ENCODE assay signal across 1 cellular context in the genomic region with DNA sequence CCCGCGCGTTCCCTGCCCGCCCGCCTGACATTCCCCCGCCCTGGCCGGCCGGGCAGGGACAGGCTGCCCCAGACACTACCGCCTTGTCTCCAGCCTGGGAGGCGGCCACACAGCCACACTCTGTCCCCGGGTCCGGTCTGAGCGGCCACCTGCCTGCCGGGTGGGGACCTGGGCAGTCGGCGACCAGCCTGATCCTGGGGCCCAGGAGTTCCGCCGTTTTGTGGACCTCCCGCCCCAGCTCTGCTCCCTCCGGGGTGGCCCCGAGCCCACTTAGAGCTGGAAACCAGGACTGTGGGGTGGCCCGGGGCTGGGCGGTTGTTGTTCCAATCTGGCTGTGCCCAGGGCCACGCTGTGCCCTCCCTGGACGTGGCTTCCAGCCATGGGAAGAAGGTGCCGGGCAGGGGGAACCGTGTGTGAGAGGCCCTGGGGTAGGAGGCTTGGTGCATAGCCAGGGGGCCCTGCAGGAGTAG.
A peak's percentile ranks its signal among the peaks of the same experiment; 100 is the strongest.
TF ChIP-seq lines count a peak whose summit lies in the region.

No MANE protein-coding gene starts in this region.

TF ChIP-seq in HepG2, 621 proteins besides CTCF, POLR2A, EP300 and RAD21 (continued from another document and continues in another):
- TF ChIP-seq, protein P1, sequence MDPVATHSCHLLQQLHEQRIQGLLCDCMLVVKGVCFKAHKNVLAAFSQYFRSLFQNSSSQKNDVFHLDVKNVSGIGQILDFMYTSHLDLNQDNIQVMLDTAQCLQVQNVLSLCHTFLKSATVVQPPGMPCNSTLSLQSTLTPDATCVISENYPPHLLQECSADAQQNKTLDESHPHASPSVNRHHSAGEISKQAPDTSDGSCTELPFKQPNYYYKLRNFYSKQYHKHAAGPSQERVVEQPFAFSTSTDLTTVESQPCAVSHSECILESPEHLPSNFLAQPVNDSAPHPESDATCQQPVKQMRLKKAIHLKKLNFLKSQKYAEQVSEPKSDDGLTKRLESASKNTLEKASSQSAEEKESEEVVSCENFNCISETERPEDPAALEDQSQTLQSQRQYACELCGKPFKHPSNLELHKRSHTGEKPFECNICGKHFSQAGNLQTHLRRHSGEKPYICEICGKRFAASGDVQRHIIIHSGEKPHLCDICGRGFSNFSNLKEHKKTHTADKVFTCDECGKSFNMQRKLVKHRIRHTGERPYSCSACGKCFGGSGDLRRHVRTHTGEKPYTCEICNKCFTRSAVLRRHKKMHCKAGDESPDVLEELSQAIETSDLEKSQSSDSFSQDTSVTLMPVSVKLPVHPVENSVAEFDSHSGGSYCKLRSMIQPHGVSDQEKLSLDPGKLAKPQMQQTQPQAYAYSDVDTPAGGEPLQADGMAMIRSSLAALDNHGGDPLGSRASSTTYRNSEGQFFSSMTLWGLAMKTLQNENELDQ (CRISPR knock-in tag; IDR thresholded peaks at IDR 0.05; ENCODE audit: borderline replicate concordance), result no peak
- TF ChIP-seq SALL1 (CRISPR knock-in tag; IDR thresholded peaks at IDR 0.05), result peak; percentile 36; the same call in 1 of the 2 replicates
- TF ChIP-seq ZKSCAN1 (IDR thresholded peaks at IDR 0.05; ENCODE audit: low read length), result no peak
- TF ChIP-seq, protein P2, sequence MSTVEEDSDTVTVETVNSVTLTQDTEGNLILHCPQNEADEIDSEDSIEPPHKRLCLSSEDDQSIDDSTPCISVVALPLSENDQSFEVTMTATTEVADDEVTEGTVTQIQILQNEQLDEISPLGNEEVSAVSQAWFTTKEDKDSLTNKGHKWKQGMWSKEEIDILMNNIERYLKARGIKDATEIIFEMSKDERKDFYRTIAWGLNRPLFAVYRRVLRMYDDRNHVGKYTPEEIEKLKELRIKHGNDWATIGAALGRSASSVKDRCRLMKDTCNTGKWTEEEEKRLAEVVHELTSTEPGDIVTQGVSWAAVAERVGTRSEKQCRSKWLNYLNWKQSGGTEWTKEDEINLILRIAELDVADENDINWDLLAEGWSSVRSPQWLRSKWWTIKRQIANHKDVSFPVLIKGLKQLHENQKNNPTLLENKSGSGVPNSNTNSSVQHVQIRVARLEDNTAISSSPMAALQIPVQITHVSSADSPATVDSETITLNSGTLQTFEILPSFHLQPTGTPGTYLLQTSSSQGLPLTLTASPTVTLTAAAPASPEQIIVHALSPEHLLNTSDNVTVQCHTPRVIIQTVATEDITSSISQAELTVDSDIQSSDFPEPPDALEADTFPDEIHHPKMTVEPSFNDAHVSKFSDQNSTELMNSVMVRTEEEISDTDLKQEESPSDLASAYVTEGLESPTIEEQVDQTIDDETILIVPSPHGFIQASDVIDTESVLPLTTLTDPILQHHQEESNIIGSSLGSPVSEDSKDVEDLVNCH (CRISPR knock-in tag; IDR thresholded peaks at IDR 0.05), result no peak
- TF ChIP-seq, protein P3, sequence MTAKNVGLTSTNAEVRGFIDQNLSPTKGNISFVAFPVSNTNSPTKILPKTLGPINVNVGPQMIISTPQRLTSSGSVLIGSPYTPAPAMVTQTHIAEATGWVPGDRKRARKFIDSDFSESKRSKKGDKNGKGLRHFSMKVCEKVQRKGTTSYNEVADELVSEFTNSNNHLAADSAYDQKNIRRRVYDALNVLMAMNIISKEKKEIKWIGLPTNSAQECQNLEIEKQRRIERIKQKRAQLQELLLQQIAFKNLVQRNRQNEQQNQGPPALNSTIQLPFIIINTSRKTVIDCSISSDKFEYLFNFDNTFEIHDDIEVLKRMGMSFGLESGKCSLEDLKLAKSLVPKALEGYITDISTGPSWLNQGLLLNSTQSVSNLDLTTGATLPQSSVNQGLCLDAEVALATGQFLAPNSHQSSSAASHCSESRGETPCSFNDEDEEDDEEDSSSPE (CRISPR knock-in tag; IDR thresholded peaks at IDR 0.05), result no peak
- no peak for TF ChIP-seq CBX1 (IDR thresholded peaks at IDR 0.05; ENCODE audit: low read depth)
- TF ChIP-seq TAF1 (CRISPR knock-in tag; IDR thresholded peaks at IDR 0.05), result peak; percentile 35; the same call in 1 of the 2 replicates
- no peak for TF ChIP-seq TOPORS (CRISPR knock-in tag; IDR thresholded peaks at IDR 0.05)
- TF ChIP-seq ZNF776 (CRISPR knock-in tag; IDR thresholded peaks at IDR 0.05), result no peak
- TF ChIP-seq PITX1 (CRISPR knock-in tag; IDR thresholded peaks at IDR 0.05), result 0 out of 2 replicates have a peak, but pooled peaks have one; percentile 21
- TF ChIP-seq, protein P4, sequence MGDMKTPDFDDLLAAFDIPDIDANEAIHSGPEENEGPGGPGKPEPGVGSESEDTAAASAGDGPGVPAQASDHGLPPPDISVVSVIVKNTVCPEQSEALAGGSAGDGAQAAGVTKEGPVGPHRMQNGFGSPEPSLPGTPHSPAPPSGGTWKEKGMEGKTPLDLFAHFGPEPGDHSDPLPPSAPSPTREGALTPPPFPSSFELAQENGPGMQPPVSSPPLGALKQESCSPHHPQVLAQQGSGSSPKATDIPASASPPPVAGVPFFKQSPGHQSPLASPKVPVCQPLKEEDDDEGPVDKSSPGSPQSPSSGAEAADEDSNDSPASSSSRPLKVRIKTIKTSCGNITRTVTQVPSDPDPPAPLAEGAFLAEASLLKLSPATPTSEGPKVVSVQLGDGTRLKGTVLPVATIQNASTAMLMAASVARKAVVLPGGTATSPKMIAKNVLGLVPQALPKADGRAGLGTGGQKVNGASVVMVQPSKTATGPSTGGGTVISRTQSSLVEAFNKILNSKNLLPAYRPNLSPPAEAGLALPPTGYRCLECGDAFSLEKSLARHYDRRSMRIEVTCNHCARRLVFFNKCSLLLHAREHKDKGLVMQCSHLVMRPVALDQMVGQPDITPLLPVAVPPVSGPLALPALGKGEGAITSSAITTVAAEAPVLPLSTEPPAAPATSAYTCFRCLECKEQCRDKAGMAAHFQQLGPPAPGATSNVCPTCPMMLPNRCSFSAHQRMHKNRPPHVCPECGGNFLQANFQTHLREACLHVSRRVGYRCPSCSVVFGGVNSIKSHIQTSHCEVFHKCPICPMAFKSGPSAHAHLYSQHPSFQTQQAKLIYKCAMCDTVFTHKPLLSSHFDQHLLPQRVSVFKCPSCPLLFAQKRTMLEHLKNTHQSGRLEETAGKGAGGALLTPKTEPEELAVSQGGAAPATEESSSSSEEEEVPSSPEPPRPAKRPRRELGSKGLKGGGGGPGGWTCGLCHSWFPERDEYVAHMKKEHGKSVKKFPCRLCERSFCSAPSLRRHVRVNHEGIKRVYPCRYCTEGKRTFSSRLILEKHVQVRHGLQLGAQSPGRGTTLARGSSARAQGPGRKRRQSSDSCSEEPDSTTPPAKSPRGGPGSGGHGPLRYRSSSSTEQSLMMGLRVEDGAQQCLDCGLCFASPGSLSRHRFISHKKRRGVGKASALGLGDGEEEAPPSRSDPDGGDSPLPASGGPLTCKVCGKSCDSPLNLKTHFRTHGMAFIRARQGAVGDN (CRISPR knock-in tag; IDR thresholded peaks at IDR 0.05), result peak; percentile 78
- no peak for TF ChIP-seq IRX3 (CRISPR knock-in tag; IDR thresholded peaks at IDR 0.05; ENCODE audit: borderline replicate concordance, low read depth)
- TF ChIP-seq PRMT3 (CRISPR knock-in tag; IDR thresholded peaks at IDR 0.05; ENCODE audit: borderline replicate concordance, low read depth), result no peak
- no peak for TF ChIP-seq ZNF7 (CRISPR knock-in tag; IDR thresholded peaks at IDR 0.05)
- TF ChIP-seq ZBTB7B (CRISPR knock-in tag; IDR thresholded peaks at IDR 0.05), result peak; percentile 34; the same call in 1 of the 2 replicates
- no peak for TF ChIP-seq ZNF382 (CRISPR knock-in tag; IDR thresholded peaks at IDR 0.05; ENCODE audit: borderline replicate concordance)
- TF ChIP-seq, protein P5, sequence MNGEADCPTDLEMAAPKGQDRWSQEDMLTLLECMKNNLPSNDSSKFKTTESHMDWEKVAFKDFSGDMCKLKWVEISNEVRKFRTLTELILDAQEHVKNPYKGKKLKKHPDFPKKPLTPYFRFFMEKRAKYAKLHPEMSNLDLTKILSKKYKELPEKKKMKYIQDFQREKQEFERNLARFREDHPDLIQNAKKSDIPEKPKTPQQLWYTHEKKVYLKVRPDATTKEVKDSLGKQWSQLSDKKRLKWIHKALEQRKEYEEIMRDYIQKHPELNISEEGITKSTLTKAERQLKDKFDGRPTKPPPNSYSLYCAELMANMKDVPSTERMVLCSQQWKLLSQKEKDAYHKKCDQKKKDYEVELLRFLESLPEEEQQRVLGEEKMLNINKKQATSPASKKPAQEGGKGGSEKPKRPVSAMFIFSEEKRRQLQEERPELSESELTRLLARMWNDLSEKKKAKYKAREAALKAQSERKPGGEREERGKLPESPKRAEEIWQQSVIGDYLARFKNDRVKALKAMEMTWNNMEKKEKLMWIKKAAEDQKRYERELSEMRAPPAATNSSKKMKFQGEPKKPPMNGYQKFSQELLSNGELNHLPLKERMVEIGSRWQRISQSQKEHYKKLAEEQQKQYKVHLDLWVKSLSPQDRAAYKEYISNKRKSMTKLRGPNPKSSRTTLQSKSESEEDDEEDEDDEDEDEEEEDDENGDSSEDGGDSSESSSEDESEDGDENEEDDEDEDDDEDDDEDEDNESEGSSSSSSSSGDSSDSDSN (CRISPR knock-in tag; IDR thresholded peaks at IDR 0.05), result peak; percentile 88
- TF ChIP-seq, protein P6, sequence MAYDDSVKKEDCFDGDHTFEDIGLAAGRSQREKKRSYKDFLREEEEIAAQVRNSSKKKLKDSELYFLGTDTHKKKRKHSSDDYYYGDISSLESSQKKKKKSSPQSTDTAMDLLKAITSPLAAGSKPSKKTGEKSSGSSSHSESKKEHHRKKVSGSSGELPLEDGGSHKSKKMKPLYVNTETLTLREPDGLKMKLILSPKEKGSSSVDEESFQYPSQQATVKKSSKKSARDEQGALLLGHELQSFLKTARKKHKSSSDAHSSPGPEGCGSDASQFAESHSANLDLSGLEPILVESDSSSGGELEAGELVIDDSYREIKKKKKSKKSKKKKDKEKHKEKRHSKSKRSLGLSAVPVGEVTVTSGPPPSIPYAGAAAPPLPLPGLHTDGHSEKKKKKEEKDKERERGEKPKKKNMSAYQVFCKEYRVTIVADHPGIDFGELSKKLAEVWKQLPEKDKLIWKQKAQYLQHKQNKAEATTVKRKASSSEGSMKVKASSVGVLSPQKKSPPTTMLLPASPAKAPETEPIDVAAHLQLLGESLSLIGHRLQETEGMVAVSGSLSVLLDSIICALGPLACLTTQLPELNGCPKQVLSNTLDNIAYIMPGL (CRISPR knock-in tag; IDR thresholded peaks at IDR 0.05; ENCODE audit: borderline replicate concordance in 1 of 2, low read depth in 1 of 2), result no peak
- TF ChIP-seq, protein P7, sequence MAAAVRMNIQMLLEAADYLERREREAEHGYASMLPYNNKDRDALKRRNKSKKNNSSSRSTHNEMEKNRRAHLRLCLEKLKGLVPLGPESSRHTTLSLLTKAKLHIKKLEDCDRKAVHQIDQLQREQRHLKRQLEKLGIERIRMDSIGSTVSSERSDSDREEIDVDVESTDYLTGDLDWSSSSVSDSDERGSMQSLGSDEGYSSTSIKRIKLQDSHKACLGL (CRISPR knock-in tag; IDR thresholded peaks at IDR 0.05), result 0 out of 2 replicates have a peak, but pooled peaks have one; percentile 31
- TF ChIP-seq, protein P8, sequence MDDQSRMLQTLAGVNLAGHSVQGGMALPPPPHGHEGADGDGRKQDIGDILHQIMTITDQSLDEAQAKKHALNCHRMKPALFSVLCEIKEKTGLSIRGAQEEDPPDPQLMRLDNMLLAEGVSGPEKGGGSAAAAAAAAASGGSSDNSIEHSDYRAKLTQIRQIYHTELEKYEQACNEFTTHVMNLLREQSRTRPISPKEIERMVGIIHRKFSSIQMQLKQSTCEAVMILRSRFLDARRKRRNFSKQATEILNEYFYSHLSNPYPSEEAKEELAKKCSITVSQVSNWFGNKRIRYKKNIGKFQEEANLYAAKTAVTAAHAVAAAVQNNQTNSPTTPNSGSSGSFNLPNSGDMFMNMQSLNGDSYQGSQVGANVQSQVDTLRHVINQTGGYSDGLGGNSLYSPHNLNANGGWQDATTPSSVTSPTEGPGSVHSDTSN (CRISPR knock-in tag; IDR thresholded peaks at IDR 0.05; ENCODE audit: borderline replicate concordance), result no peak
- 0 out of 2 replicates have a peak, but pooled peaks have one; percentile 28 for TF ChIP-seq ZNF33A (CRISPR knock-in tag; IDR thresholded peaks at IDR 0.05; ENCODE audit: borderline replicate concordance)
- TF ChIP-seq ZNF292 (CRISPR knock-in tag; IDR thresholded peaks at IDR 0.05; ENCODE audit: borderline replicate concordance, low read depth), result 0 out of 2 replicates have a peak, but pooled peaks have one; percentile 40
- TF ChIP-seq, protein P9, sequence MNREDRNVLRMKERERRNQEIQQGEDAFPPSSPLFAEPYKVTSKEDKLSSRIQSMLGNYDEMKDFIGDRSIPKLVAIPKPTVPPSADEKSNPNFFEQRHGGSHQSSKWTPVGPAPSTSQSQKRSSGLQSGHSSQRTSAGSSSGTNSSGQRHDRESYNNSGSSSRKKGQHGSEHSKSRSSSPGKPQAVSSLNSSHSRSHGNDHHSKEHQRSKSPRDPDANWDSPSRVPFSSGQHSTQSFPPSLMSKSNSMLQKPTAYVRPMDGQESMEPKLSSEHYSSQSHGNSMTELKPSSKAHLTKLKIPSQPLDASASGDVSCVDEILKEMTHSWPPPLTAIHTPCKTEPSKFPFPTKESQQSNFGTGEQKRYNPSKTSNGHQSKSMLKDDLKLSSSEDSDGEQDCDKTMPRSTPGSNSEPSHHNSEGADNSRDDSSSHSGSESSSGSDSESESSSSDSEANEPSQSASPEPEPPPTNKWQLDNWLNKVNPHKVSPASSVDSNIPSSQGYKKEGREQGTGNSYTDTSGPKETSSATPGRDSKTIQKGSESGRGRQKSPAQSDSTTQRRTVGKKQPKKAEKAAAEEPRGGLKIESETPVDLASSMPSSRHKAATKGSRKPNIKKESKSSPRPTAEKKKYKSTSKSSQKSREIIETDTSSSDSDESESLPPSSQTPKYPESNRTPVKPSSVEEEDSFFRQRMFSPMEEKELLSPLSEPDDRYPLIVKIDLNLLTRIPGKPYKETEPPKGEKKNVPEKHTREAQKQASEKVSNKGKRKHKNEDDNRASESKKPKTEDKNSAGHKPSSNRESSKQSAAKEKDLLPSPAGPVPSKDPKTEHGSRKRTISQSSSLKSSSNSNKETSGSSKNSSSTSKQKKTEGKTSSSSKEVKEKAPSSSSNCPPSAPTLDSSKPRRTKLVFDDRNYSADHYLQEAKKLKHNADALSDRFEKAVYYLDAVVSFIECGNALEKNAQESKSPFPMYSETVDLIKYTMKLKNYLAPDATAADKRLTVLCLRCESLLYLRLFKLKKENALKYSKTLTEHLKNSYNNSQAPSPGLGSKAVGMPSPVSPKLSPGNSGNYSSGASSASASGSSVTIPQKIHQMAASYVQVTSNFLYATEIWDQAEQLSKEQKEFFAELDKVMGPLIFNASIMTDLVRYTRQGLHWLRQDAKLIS (CRISPR knock-in tag; IDR thresholded peaks at IDR 0.05), result no peak
- no peak for TF ChIP-seq NFYB (CRISPR knock-in tag; IDR thresholded peaks at IDR 0.05)
- TF ChIP-seq CHD4 (IDR thresholded peaks at IDR 0.05; ENCODE audit: borderline replicate concordance, low read length), result no peak
- no peak for TF ChIP-seq BCL6 (CRISPR knock-in tag; IDR thresholded peaks at IDR 0.05)
- TF ChIP-seq, protein P10, sequence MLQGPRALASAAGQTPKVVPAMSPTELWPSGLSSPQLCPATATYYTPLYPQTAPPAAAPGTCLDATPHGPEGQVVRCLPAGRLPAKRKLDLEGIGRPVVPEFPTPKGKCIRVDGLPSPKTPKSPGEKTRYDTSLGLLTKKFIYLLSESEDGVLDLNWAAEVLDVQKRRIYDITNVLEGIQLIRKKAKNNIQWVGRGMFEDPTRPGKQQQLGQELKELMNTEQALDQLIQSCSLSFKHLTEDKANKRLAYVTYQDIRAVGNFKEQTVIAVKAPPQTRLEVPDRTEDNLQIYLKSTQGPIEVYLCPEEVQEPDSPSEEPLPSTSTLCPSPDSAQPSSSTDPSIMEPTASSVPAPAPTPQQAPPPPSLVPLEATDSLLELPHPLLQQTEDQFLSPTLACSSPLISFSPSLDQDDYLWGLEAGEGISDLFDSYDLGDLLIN (CRISPR knock-in tag; IDR thresholded peaks at IDR 0.05; ENCODE audit: borderline replicate concordance), result no peak
- 0 out of 2 replicates have a peak, but pooled peaks have one; percentile 15 for TF ChIP-seq TARDBP (CRISPR knock-in tag; IDR thresholded peaks at IDR 0.05)
- no peak for TF ChIP-seq HMG20B (CRISPR knock-in tag; conservative IDR thresholded peaks at IDR 0.05)
- TF ChIP-seq DPF2 (CRISPR knock-in tag; IDR thresholded peaks at IDR 0.05; ENCODE audit: borderline replicate concordance, low read depth), result no peak; the same call in 1 of the 2 replicates
- TF ChIP-seq NFIC (IDR thresholded peaks at IDR 0.05; ENCODE audit: low read length), result no peak
- no peak for TF ChIP-seq RCOR2 (CRISPR knock-in tag; IDR thresholded peaks at IDR 0.05)
- peak; percentile 83 for TF ChIP-seq HNRNPL (IDR thresholded peaks at IDR 0.05; ENCODE audit: low read depth, low read length)
